ENCODE assay signal across 1 cellular context in the genomic region with DNA sequence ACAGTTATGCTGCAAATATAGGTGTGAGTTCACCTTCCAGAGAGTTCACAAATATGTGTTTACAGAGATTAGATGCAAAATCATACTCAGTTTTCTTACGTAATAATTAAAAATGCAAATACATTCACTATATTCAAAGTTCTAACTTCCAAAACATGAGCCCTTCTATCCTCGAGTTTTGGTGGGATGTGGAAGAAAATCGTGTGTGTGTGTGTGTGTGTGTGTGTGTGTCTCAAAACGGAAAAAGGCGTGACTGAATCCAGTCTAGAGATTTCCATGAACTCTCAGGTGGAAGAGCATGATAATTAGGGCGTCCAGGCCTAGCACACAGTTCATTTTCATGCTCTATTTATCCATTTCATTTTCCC.
A peak's percentile ranks its signal among the peaks of the same experiment; 100 is the strongest.
TF ChIP-seq lines count a peak whose summit lies in the region.

No MANE protein-coding gene starts in this region.

TF ChIP-seq in K562, 482 proteins besides CTCF, POLR2A, EP300 and RAD21 (continued from another document):
- TF ChIP-seq AFF1 (IDR thresholded peaks at IDR 0.05; ENCODE audit: low read depth in 1 of 2, partially characterized antibody in 2 of 2): peak in 1 of 2 experiments; percentile 30
- 0 out of 2 replicates have a peak, but pooled peaks have one; percentile 20 for TF ChIP-seq CXXC5 (CRISPR knock-in tag; IDR thresholded peaks at IDR 0.05)
- TF ChIP-seq, protein P1, sequence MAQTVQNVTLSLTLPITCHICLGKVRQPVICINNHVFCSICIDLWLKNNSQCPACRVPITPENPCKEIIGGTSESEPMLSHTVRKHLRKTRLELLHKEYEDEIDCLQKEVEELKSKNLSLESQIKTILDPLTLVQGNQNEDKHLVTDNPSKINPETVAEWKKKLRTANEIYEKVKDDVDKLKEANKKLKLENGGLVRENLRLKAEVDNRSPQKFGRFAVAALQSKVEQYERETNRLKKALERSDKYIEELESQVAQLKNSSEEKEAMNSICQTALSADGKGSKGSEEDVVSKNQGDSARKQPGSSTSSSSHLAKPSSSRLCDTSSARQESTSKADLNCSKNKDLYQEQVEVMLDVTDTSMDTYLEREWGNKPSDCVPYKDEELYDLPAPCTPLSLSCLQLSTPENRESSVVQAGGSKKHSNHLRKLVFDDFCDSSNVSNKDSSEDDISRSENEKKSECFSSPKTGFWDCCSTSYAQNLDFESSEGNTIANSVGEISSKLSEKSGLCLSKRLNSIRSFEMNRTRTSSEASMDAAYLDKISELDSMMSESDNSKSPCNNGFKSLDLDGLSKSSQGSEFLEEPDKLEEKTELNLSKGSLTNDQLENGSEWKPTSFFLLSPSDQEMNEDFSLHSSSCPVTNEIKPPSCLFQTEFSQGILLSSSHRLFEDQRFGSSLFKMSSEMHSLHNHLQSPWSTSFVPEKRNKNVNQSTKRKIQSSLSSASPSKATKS (CRISPR knock-in tag; IDR thresholded peaks at IDR 0.05): no peak
- peak; percentile 38; the same call in 1 of the 2 replicates for TF ChIP-seq GABPA (tag; conservative IDR thresholded peaks at IDR 0.05; ENCODE audit: low read depth)
- 0 out of 2 replicates have a peak, but pooled peaks have one; percentile 12 for TF ChIP-seq SMARCA4 (IDR thresholded peaks at IDR 0.05)
- peak; percentile 65 for TF ChIP-seq L3MBTL2 (IDR thresholded peaks at IDR 0.05)
- no peak for TF ChIP-seq NFRKB (IDR thresholded peaks at IDR 0.05; ENCODE audit: low read depth)
- 0 out of 2 replicates have a peak, but pooled peaks have one; percentile 5 for TF ChIP-seq NFIC (IDR thresholded peaks at IDR 0.05)
- TF ChIP-seq, protein P2, sequence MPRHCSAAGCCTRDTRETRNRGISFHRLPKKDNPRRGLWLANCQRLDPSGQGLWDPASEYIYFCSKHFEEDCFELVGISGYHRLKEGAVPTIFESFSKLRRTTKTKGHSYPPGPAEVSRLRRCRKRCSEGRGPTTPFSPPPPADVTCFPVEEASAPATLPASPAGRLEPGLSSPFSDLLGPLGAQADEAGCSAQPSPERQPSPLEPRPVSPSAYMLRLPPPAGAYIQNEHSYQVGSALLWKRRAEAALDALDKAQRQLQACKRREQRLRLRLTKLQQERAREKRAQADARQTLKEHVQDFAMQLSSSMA (CRISPR knock-in tag; IDR thresholded peaks at IDR 0.05): no peak
- peak; percentile 31 for TF ChIP-seq ASH1L (IDR thresholded peaks at IDR 0.05; ENCODE audit: borderline replicate concordance, low read depth, partially characterized antibody)
- no peak for TF ChIP-seq ZNF232 (CRISPR knock-in tag; IDR thresholded peaks at IDR 0.05)
- TF ChIP-seq MXI1 (IDR thresholded peaks at IDR 0.05; ENCODE audit: low read depth, low read length): 0 out of 2 replicates have a peak, but pooled peaks have one; percentile 36
- TF ChIP-seq FOXK2 (conservative IDR thresholded peaks at IDR 0.05 in 1 of 2, IDR thresholded peaks at IDR 0.05 in 1 of 2; ENCODE audit: low read depth in 2 of 2): no peak
- 0 out of 4 replicates have a peak, but pooled peaks of 1 of the 2 experiments have one; percentile 42 for TF ChIP-seq HDAC1 (IDR thresholded peaks at IDR 0.05)
- no peak for TF ChIP-seq CEBPG (CRISPR knock-in tag; IDR thresholded peaks at IDR 0.05)
- peak; percentile 36 to 43; a peak in 3 of 4 replicates for TF ChIP-seq CEBPG (tag; conservative IDR thresholded peaks at IDR 0.05 in 1 of 2, IDR thresholded peaks at IDR 0.05 in 1 of 2)
- no peak for TF ChIP-seq ZC3H11A (IDR thresholded peaks at IDR 0.05; ENCODE audit: low read depth, low read length)
- no peak for TF ChIP-seq SRSF9 (IDR thresholded peaks at IDR 0.05; ENCODE audit: borderline replicate concordance, low read depth, low read length)
- TF ChIP-seq, protein P3, sequence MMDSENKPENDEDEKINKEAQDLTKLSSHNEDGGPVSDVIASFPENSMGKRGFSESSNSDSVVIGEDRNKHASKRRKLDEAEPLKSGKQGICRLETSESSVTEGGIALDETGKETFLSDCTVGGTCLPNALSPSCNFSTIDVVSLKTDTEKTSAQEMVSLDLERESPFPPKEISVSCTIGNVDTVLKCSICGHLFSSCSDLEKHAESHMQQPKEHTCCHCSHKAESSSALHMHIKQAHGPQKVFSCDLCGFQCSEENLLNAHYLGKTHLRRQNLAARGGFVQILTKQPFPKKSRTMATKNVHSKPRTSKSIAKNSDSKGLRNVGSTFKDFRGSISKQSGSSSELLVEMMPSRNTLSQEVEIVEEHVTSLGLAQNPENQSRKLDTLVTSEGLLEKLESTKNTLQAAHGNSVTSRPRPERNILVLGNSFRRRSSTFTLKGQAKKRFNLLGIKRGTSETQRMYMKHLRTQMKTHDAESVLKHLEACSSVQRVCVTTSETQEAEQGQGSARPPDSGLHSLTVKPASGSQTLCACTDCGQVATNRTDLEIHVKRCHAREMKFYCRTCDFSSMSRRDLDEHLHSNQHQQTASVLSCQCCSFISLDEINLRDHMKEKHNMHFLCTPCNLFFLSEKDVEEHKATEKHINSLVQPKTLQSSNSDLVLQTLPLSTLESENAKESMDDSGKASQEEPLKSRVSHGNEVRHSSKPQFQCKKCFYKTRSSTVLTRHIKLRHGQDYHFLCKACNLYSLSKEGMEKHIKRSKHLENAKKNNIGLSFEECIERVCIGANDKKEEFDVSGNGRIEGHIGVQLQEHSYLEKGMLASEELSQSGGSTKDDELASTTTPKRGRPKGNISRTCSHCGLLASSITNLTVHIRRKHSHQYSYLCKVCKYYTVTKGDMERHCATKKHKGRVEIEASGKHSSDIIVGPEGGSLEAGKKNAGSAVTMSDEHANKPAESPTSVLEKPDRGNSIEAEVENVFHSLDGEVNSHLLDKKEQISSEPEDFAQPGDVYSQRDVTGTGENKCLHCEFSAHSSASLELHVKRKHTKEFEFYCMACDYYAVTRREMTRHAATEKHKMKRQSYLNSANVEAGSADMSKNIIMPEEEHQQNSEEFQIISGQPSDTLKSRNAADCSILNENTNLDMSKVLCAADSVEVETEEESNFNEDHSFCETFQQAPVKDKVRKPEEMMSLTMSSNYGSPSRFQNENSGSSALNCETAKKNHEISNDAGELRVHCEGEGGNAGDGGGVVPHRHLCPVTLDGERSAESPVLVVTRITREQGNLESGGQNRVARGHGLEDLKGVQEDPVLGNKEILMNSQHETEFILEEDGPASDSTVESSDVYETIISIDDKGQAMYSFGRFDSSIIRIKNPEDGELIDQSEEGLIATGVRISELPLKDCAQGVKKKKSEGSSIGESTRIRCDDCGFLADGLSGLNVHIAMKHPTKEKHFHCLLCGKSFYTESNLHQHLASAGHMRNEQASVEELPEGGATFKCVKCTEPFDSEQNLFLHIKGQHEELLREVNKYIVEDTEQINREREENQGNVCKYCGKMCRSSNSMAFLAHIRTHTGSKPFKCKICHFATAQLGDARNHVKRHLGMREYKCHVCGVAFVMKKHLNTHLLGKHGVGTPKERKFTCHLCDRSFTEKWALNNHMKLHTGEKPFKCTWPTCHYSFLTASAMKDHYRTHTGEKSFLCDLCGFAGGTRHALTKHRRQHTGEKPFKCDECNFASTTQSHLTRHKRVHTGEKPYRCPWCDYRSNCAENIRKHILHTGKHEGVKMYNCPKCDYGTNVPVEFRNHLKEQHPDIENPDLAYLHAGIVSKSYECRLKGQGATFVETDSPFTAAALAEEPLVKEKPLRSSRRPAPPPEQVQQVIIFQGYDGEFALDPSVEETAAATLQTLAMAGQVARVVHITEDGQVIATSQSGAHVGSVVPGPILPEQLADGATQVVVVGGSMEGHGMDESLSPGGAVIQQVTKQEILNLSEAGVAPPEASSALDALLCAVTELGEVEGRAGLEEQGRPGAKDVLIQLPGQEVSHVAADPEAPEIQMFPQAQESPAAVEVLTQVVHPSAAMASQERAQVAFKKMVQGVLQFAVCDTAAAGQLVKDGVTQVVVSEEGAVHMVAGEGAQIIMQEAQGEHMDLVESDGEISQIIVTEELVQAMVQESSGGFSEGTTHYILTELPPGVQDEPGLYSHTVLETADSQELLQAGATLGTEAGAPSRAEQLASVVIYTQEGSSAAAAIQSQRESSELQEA (IDR thresholded peaks at IDR 0.05; ENCODE audit: low read depth): no peak
- peak; percentile 68 for TF ChIP-seq MGA (IDR thresholded peaks at IDR 0.05)
